20 cellular contexts compared by ENCODE assay signal in the genomic region with DNA sequence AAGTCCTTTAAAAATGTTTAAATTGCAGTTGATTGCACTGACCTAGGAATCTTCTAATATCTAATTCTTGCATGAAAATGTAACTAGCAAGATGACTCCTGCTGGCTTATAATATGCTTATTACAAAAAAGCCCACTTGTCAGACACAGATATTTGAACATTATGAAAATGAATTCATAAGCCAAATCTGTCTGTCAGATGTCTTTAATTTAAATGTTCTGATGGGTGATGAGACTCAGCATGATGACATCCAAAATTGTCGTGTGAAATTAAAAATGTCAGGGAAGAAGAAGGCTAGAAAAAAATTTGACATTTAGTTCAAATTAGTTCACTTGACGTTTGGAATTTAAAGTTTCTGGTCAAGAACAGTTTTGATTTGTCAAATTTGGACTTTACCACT.
"Had no signal": no experiment of that assay in that cellular context is flagged by ENCODE, and none has a peak within 500 bp of the region (broad histone marks: within the 10 kb centered on the region; RNA-seq: fewer than 3 reads in every experiment).

No MANE protein-coding gene starts in this region.

- ATAC-seq: effector memory CD8-positive, alpha-beta T cell; esophagus mucosa; gastrocnemius medialis; heart right ventricle; left cardiac atrium; left lung; left ventricle myocardium superior; lower lobe of right lung; mucosa of descending colon had no signal

- H3K9me3 ChIP-seq: colonic mucosa, esophagus squamous epithelium, gastrocnemius medialis, heart right ventricle, left lung, lower lobe of right lung, mucosa of descending colon had no signal

- H3K27ac ChIP-seq: colonic mucosa, epithelial cell of prostate, esophagus squamous epithelium, gastrocnemius medialis, heart right ventricle, left lung, lower lobe of right lung had no signal

- DNase-seq: colonic mucosa; cortex of kidney; effector CD8-positive, alpha-beta T cell; effector memory CD8-positive, alpha-beta T cell; endodermal cell; erythroblast; esophagus squamous epithelium; foreskin fibroblast; foreskin melanocyte; gastrocnemius medialis; glutamatergic neuron; heart right ventricle; hippocampal formation; left cardiac atrium; left lung; left ventricle myocardium superior; lower lobe of right lung; mucosa of descending colon had no signal

- H3K36me3 ChIP-seq: colonic mucosa, esophagus squamous epithelium, gastrocnemius medialis, heart right ventricle, left lung, lower lobe of right lung had no signal

- H3K4me1 ChIP-seq: colonic mucosa, esophagus squamous epithelium, gastrocnemius medialis, heart right ventricle, left lung, lower lobe of right lung had no signal

- H3K4me3 ChIP-seq: colonic mucosa, esophagus squamous epithelium, gastrocnemius medialis, heart right ventricle, left lung, lower lobe of right lung, mucosa of descending colon had no signal

- H3K27me3 ChIP-seq: colonic mucosa, esophagus squamous epithelium, gastrocnemius medialis, heart right ventricle, left lung had no signal
